12 cellular contexts compared by ENCODE assay signal in the genomic region with DNA sequence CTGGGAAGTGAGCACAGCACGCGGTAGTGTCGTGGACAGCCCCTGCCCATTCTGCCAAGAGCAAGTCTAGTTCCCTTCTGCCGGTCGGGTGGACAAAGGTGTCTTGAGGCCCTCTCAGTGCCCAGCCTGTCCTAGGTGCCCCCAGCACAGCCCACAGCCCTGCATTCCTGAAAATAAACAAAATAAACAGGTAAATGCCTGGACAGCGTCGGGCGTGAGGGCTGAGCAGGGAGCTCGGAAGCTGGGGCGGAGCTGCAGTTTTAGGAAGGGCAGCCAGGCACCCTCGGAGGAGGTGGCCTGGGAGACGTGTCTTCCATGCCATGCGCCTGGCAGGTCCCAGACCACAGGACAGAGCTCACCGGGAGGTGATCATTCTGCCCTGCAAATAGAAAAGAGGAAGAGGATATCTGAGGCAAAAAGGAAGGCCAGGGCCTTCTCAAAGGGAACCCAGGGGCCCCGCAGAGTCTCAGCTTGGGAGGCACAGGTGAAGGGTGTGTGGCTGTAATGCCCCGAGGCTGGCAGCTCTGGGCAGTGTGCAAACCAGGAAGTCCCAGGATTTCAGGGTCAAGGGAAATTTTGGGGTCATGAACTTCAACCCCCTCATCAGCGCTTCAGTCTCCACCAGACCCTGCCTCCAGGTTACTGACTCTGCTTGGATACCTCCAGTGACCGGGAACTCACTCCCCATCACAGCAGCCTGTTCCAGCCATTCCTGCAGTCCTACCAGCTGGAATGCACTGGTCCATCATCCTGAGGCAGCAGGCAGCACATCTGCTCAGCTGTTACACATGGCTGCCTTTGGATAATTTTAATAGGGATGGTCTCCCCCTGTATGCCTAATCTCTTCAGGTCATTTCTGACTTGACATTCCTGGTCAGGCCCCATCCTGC. TPM values are rescaled to one million over a fixed set of nuclear protein-coding genes. Genes with fewer than 3 reads are reported as not detected.
DNase-seq lines count a peak whose midpoint lies in the region; ATAC-seq and TF ChIP-seq lines count a peak whose summit lies in the region.
"Had no signal": no experiment of that assay in that cellular context is flagged by ENCODE, and none has a peak within 500 bp of the region (broad histone marks: within the 10 kb centered on the region; RNA-seq: fewer than 3 reads in every experiment).

No MANE protein-coding gene starts in this region.

- H3K27me3 ChIP-seq in PC-9 (ENCODE audit: insufficient read depth, low read depth) = peaks cover 5% of the 10 kb centered on the region; the same call in 1 of the 2 replicates
- no peaks in the 10 kb centered on the region for H3K27me3 ChIP-seq in ovary
- H3K27me3 ChIP-seq: testis had no signal

- peak overlapping the region; percentile 40 for H2AFZ ChIP-seq in PC-9

- peaks cover 9% of the 10 kb centered on the region for H3K4me1 Mint-ChIP-seq in CD14-positive monocyte

- no peaks in the 10 kb centered on the region for H3K36me3 ChIP-seq in PC-9 (ENCODE audit: low read depth)
- no peaks in the 10 kb centered on the region for H3K36me3 ChIP-seq in ovary

- DNase-seq in CD14-positive monocyte (ENCODE audit: low spot score) = peak; percentile 48
- DNase-seq in PC-9 = peak in 1 of 2 experiments; percentile 23
- DNase-seq in fibroblast of the aortic adventitia (ENCODE audit: low read depth) = no peak
- DNase-seq in ovary = peak in 3 of 5 donors; percentile 14 to 29 (median 21)
- DNase-seq in NCI-H187 treated with DMSO at 0.1 percent for 48 hours (lab: John Stamatoyannopoulos, UW) = no peak
- no peak for DNase-seq in KG1 (lab: John Stamatoyannopoulos, UW)
- DNase-seq in COLO829 (ENCODE audit: low spot score) = no peak
- DNase-seq: NCI-H524 treated with DMSO at 0.1 percent for 48 hours, T-helper 9 cell had no signal

- TF ChIP-seq POLR2A in ovary (IDR thresholded peaks at IDR 0.05) = no peak

- WGBS in ovary, 3 donors = 53 to 57% (median 55%) methylated on average over 18 of the region's 18 CpGs

- CTCF ChIA-PET in PC-9 (lab: Charles Lee) = interaction anchor here (0.6 kb wide), 3 partner anchors 7 to 68 kb away, joined by 3 to 4 read pairs (median 3); no protein-coding TSS in a partner anchor

- H3K36me3 Mint-ChIP-seq in CD14-positive monocyte = peaks cover 0 to 2% of the 10 kb centered on the region in 2 donors

- H3K79me2 ChIP-seq in PC-9 (ENCODE audit: low read depth) = no peaks in the 10 kb centered on the region

- peak overlapping the region; percentile 74 for H3K4me2 ChIP-seq in PC-9

- H3K27ac ChIP-seq in PC-9 (no peak overlapping the region), ovary (no peak overlapping the region)
- H3K27ac ChIP-seq: epithelial cell of prostate, testis had no signal

- peaks cover 24 to 33% (median 28%) of the 10 kb centered on the region in 3 donors for H3K27me3 Mint-ChIP-seq in CD14-positive monocyte (ENCODE audit: low read depth in 3 of 3)

- intact Hi-C loops in CD14-positive monocyte (cut with micrococcal nuclease) (no loop called here), PC-9 (cut with micrococcal nuclease; ENCODE audit: unreplicated experiment) (loop anchor here (10.0 kb wide), 1 partner anchor 190 kb away; no protein-coding TSS in a partner anchor), ovary (cut with DNase I) (loop anchor here in 1 of 4 donors (5.0 to 10.0 kb wide), 2 partner anchors 190 to 402 kb away; no protein-coding TSS in a partner anchor)

- H3F3A ChIP-seq in PC-9 (ENCODE audit: insufficient read depth, low read depth) = peaks cover 25% of the 10 kb centered on the region

- H3K9me2 ChIP-seq in PC-9 (ENCODE audit: insufficient read depth) = no peaks in the 10 kb centered on the region

- BruUV-seq in PC-9 (replicated peaks; lab: Mats Ljungman, UMichigan) = no TSS peak

- H3K4me3 ChIP-seq in PC-9 (peak overlapping the region; percentile 60), fibroblast of the aortic adventitia (ENCODE audit: low read depth, low read length) (peak overlapping the region; percentile 77), ovary (no peak overlapping the region)

- peaks cover 0 to 14% (median 3%) of the 10 kb centered on the region in 7 donors for H3K9me3 Mint-ChIP-seq in CD14-positive monocyte

- H3K9me3 ChIP-seq in PC-9 (ENCODE audit: insufficient read depth, low read depth) (no peaks in the 10 kb centered on the region), ovary (no peaks in the 10 kb centered on the region)
- H3K9me3 ChIP-seq: testis had no signal

- TF ChIP-seq EP300 in ovary (IDR thresholded peaks at IDR 0.05) = no peak

- H3K27ac Mint-ChIP-seq in CD14-positive monocyte = peak overlapping the region in 1 of 7 donors; percentile 12

- ATAC-seq in GM19328 (IDR thresholded peaks at IDR 0.05; ENCODE audit: unreplicated experiment) = no peak

- TF ChIP-seq CTCF in CD14-positive monocyte (IDR thresholded peaks at IDR 0.05) (no peak), PC-9 (conservative IDR thresholded peaks at IDR 0.05) (no peak), fibroblast of the aortic adventitia (IDR thresholded peaks at IDR 0.05; ENCODE audit: insufficient read depth, low read length) (peak; percentile 7), ovary (IDR thresholded peaks at IDR 0.05) (no peak)

- H3K4me3 Mint-ChIP-seq in CD14-positive monocyte = peak overlapping the region in 1 of 2 donors; percentile 82

- H4K20me1 ChIP-seq in PC-9 (ENCODE audit: insufficient read depth) = no peaks in the 10 kb centered on the region

- peaks cover 28% of the 10 kb centered on the region for H3K4me1 ChIP-seq in PC-9 (replicated peaks; ENCODE audit: insufficient read depth)
- H3K4me1 ChIP-seq in ovary (ENCODE audit: insufficient read depth) = peaks cover 19% of the 10 kb centered on the region

- POLR2A ChIA-PET in PC-9 (lab: Charles Lee; ENCODE audit: unreplicated experiment) = interaction anchor here (0.6 kb wide), 2 partner anchors 69 to 185 kb away, joined by 3 to 4 read pairs; no protein-coding TSS in a partner anchor

RNA-seq across cellular contexts. Expression of a gene that starts 1.7 kb away (rescaled TPM):
- polyA plus RNA-seq in CD14-positive monocyte (under 1 TPM; 0.02 to 0.10 TPM), ovary (1 to 10 TPM in 1 of 2 donors, under 1 TPM in 1; 0.52 to 3.0 TPM)
- total RNA-seq in PC-9 (2021) (9.8 and 16.1 TPM in 2 replicates), fibroblast of the aortic adventitia (ENCODE audit: low replicate concordance) (5.8 and 7.0 TPM in 2 replicates), ovary (10 to 100 TPM in 2 of 7 donors, 1 to 10 TPM in 5; 1.1 to 16.2 (median 7.5) TPM)

Comparison
In these comparisons a context has a peak if more than half of its experiments do, and no peak if none do; other contexts are left out.
1. DNase-seq: peak in CD14-positive monocyte (single experiment) and ovary (3 of 5); none in fibroblast of the aortic adventitia (single experiment), NCI-H187 treated with DMSO at 0.1 percent for 48 hours (single experiment), KG1 (single experiment) and COLO829 (single experiment).